34 cellular contexts compared by ENCODE assay signal in genomic region chr10:36496728-36497127, GRCh38.
"Had no signal": no experiment of that assay in that cellular context is flagged by ENCODE, and none has a peak within 500 bp of the region (broad histone marks: within the 10 kb centered on the region; RNA-seq: fewer than 3 reads in every experiment).

No MANE protein-coding gene starts in this region.

- H3K36me3 ChIP-seq: adrenal gland, ascending aorta, cardiac muscle cell, WERI-Rb-1 had no signal

- FAIRE-seq: bronchial epithelial cell, TTC549 had no signal

- ATAC-seq: activated CD4-positive, alpha-beta T cell treated with anti-CD3 and anti-CD28 coated beads for 36 hours; activated CD4-positive, CD25-positive, alpha-beta regulatory T cell treated with anti-CD3 and anti-CD28 coated beads, Interleukin-2, amount 50 U/mL, for 24 hours; activated CD8-positive, alpha-beta memory T cell treated with anti-CD3 and anti-CD28 coated beads, Interleukin-2, amount 10 ng/mL, durations not matched to agents 7 days and 5 days; activated CD8-positive, alpha-beta T cell treated with anti-CD3 and anti-CD28 coated beads, Interleukin-2, amount 10 ng/mL, durations not matched to agents 7 days and 5 days; activated naive CD4-positive, alpha-beta T cell treated with anti-CD3 and anti-CD28 coated beads, Interleukin-2, amount 50 U/mL, for 72 hours; WTC11 had no signal

- DNase-seq: activated CD4-positive, alpha-beta memory T cell treated with anti-CD3 and anti-CD28 coated beads, Interleukin-2, amount 10 ng/mL, durations not matched to agents 7 days and 5 days; activated CD4-positive, alpha-beta T cell treated with anti-CD3 and anti-CD28 coated beads for 1 hour; activated CD4-positive, alpha-beta T cell treated with anti-CD3 and anti-CD28 coated beads for 36 hours; activated CD4-positive, alpha-beta T cell treated with anti-CD3 and anti-CD28 coated beads for 48 hours; activated CD4-positive, alpha-beta T cell treated with anti-CD3 and anti-CD28 coated beads, Interleukin-2, amount 10 ng/mL, durations not matched to agents 7 days and 5 days; activated CD4-positive, alpha-beta T cell treated with anti-CD3 and anti-CD28 coated beads, Interleukin-2, amount 50 U/mL, for 48 hours; activated CD4-positive, CD25-positive, alpha-beta regulatory T cell; activated CD8-positive, alpha-beta memory T cell treated with anti-CD3 and anti-CD28 coated beads for 24 hours; activated CD8-positive, alpha-beta memory T cell treated with anti-CD3 and anti-CD28 coated beads, Interleukin-2, amount 10 ng/mL, durations not matched to agents 7 days and 5 days; activated CD8-positive, alpha-beta memory T cell treated with anti-CD3 and anti-CD28 coated beads, Interleukin-2, amount 50 U/mL, for 48 hours; activated CD8-positive, alpha-beta T cell treated with anti-CD3 and anti-CD28 coated beads, Interleukin-2, amount 10 ng/mL, durations not matched to agents 7 days and 5 days; activated effector memory CD4-positive, alpha-beta T cell treated with Interleukin-2 at 50 U/mL for 16 hours; activated gamma-delta T cell treated with Interleukin-2 at 50 U/mL for 16 hours; activated naive CD4-positive, alpha-beta T cell; activated naive CD4-positive, alpha-beta T cell treated with anti-CD3 and anti-CD28 coated beads for 36 hours; activated naive CD4-positive, alpha-beta T cell treated with anti-CD3 and anti-CD28 coated beads, Interleukin-2, amount 50 U/mL, for 16 hours; activated naive CD8-positive, alpha-beta T cell treated with anti-CD3 and anti-CD28 coated beads for 36 hours; activated T-cell treated with anti-CD3 and anti-CD28 coated beads, Interleukin-2, amount 50 U/mL, for 24 hours; activated T-cell treated with anti-CD3 and anti-CD28 coated beads, Interleukin-2, amount 50 U/mL, for 48 hours; adrenal gland; amniotic stem cell; caudate nucleus; SW 1271; T-helper 1 cell; T-helper 2 cell; T-helper 9 cell; WERI-Rb-1 had no signal

- H3K27me3 ChIP-seq: adrenal gland, ascending aorta, cardiac muscle cell had no signal

- H3K4me1 ChIP-seq: adrenal gland had no signal

- H3K27ac ChIP-seq: adrenal gland, ascending aorta, cardiac muscle cell, WERI-Rb-1 had no signal

- H3K9me3 ChIP-seq: adrenal gland, ascending aorta had no signal

- H3K4me3 ChIP-seq: adrenal gland, ascending aorta, cardiac muscle cell had no signal
